In the genomic region with DNA sequence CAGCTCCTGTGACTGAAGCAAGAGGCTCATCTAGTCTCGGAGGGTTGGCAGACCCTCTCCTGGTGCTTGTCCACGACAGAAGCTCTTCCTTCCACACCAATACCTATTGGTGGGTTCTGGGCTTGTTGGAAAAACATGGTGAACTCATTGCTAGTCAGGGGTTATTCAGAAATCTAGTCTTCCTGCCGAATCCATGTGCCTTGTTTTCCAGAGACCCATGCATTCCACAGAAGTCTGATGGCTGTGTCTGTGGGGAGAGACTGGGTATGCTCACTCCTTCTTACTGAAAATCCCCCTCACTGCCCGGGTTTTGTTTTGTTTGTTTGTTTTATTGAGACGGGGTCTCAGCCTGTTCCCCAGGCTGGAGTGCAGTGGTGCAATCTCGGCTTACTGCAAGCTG, we compare ENCODE assay signal across 12 cellular contexts.
"Had no signal": no experiment of that assay in that cellular context is flagged by ENCODE, and none has a peak within 500 bp of the region (broad histone marks: within the 10 kb centered on the region; RNA-seq: fewer than 3 reads in every experiment).

No MANE protein-coding gene starts in this region.

- H3K27me3 Mint-ChIP-seq: central memory CD8-positive, alpha-beta T cell had no signal

- H3K36me3 ChIP-seq: breast epithelium, gastroesophageal sphincter, spleen, upper lobe of left lung had no signal

- H3K4me1 Mint-ChIP-seq: memory B cell had no signal

- H3K9me3 Mint-ChIP-seq: central memory CD8-positive, alpha-beta T cell had no signal

- H3K4me1 ChIP-seq: breast epithelium, gastroesophageal sphincter, upper lobe of left lung had no signal

- H3K27ac Mint-ChIP-seq: activated naive CD8-positive, alpha-beta T cell treated with anti-CD3 and anti-CD28 coated beads, Interleukin-2, amount 10 ng/mL, durations not matched to agents 7 days and 5 days; memory B cell had no signal

- H3K4me3 ChIP-seq: breast epithelium, dorsolateral prefrontal cortex, gastroesophageal sphincter, spleen, upper lobe of left lung had no signal

- ATAC-seq: gastroesophageal sphincter had no signal

- H3K27ac ChIP-seq: breast epithelium, dorsolateral prefrontal cortex, epithelial cell of prostate, gastroesophageal sphincter, spleen, upper lobe of left lung had no signal

- H3K4me3 Mint-ChIP-seq: activated naive CD8-positive, alpha-beta T cell treated with anti-CD3 and anti-CD28 coated beads, Interleukin-2, amount 10 ng/mL, durations not matched to agents 7 days and 5 days; central memory CD8-positive, alpha-beta T cell; memory B cell had no signal

- DNase-seq: activated gamma-delta T cell treated with Interleukin-2 at 50 U/mL for 16 hours; activated naive CD8-positive, alpha-beta T cell treated with anti-CD3 and anti-CD28 coated beads, Interleukin-2, amount 10 ng/mL, durations not matched to agents 7 days and 5 days; amniotic stem cell; dorsolateral prefrontal cortex; stimulated activated naive CD4-positive, alpha-beta T cell treated with Interleukin-2 at 50 U/mL for 16 hours; upper lobe of left lung had no signal

- H3K27me3 ChIP-seq: breast epithelium, dorsolateral prefrontal cortex, spleen, upper lobe of left lung had no signal
